ENCODE assay signal across 8 cellular contexts in the genomic region with DNA sequence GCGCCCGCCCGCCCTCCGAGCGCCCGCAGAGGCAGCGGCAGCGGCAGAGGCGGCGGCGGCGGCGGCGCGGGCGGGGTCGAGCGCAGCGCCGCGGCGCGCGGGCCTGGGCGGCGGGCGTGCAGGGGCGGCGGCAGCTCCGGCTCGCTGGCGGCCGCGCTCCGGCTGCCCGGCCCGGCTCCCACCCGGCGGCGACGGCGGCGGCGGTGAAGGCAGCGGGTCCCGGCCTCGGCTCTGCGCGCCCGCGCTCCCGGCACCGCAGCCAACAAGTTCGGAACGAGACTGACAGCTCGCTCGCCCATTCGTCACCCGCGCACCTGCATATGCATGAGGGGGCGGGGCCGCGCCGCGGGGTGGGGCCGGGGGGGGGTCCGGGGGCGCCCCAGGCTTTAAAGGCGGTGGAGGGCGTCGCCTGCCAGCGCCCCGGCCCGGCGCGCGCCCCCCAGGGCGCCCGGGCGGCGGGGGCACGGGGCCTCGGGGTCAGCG. TPM values are rescaled to one million over a fixed set of nuclear protein-coding genes. Genes with fewer than 3 reads are reported as not detected.
DNase-seq lines count a peak whose midpoint lies in the region; TF ChIP-seq lines count a peak whose summit lies in the region.

A gene (minus strand): TSS at position 281 of the 483 bp plus-strand sequence. CDS start 356 bp downstream, outside the sequence.

- H3K27ac ChIP-seq in C4-2B (peak within 1 kb of the TSS; percentile 94), HUES48 (ENCODE audit: low read depth, low read length) (no peak within 1 kb of the TSS)

- intact Hi-C loops in MCF 10A (cut with micrococcal nuclease), result no loop called here

- H3K9me3 ChIP-seq in HUES48 (ENCODE audit: control insufficient read depth, insufficient read depth, low read length), result no peaks in the 10 kb centered on the region

- peaks cover 6% of the 10 kb centered on the region for H3K4me1 Mint-ChIP-seq in T-helper 2 cell treated with Interferon-gamma antibody and Interleukin-4, amounts not matched to agents 5 μg/mL and 100 μg/mL, for 36 hours (ENCODE audit: low read depth)
- peaks cover 12% of the 10 kb centered on the region for H3K4me1 Mint-ChIP-seq in MCF 10A (ENCODE audit: insufficient read depth, unreplicated experiment)
- H3K4me1 Mint-ChIP-seq in immature natural killer cell, result peaks cover 0 to 12% of the 10 kb centered on the region in 2 donors

- POLR2A ChIA-PET in MCF 10A (lab: Yijun Ruan, JAX), result interaction anchor here (0.7 to 7.2 kb wide), 6 partner anchors 13 to 416 kb away, joined by 3 to 79 read pairs (median 3); a partner anchor contains a TSS

- no peaks in the 10 kb centered on the region for H3K36me3 Mint-ChIP-seq in T-helper 2 cell treated with Interferon-gamma antibody and Interleukin-4, amounts not matched to agents 5 μg/mL and 100 μg/mL, for 36 hours (ENCODE audit: low read depth)
- peaks cover 7% of the 10 kb centered on the region for H3K36me3 Mint-ChIP-seq in MCF 10A (ENCODE audit: insufficient read depth, unreplicated experiment)
- H3K36me3 Mint-ChIP-seq in immature natural killer cell, result no peaks in the 10 kb centered on the region

- no peaks in the 10 kb centered on the region for H3K9me3 Mint-ChIP-seq in T-helper 2 cell treated with Interferon-gamma antibody and Interleukin-4, amounts not matched to agents 5 μg/mL and 100 μg/mL, for 36 hours
- H3K9me3 Mint-ChIP-seq in MCF 10A (ENCODE audit: unreplicated experiment), result no peaks in the 10 kb centered on the region
- H3K9me3 Mint-ChIP-seq in immature natural killer cell, result no peaks in the 10 kb centered on the region

- no peaks in the 10 kb centered on the region for H3K36me3 ChIP-seq in HUES48 (ENCODE audit: control insufficient read depth, insufficient read depth, low read length)

- peak; percentile 49 for DNase-seq in T-helper 2 cell treated with Interferon-gamma antibody and Interleukin-4, amounts not matched to agents 5 μg/mL and 100 μg/mL, for 36 hours (ENCODE audit: low spot score)
- peak; percentile 63 for DNase-seq in MCF 10A (ENCODE audit: unreplicated experiment)
- peak; percentile 43 to 52 (median 51) for DNase-seq in immature natural killer cell
- DNase-seq in stimulated activated CD4-positive, alpha-beta T cell treated with anti-CD3 and anti-CD28 coated beads, Interleukin-1b, Interleukin-23, amount 100 ng/mL, for 4 hours (ENCODE audit: low read depth in 2 of 2), result peak; percentile 44 to 54
- DNase-seq in hippocampal formation (lab: John Stamatoyannopoulos, UW), result no peak
- DNase-seq in DMS114 treated with DMSO at 0.1 percent for 48 hours (lab: John Stamatoyannopoulos, UW; ENCODE audit: unreplicated experiment), result no peak

- CTCF ChIA-PET in MCF 10A (lab: Yijun Ruan, JAX), result interaction anchor here (0.8 to 4.0 kb wide), 3 partner anchors 19 to 183 kb away, joined by 3 to 32 read pairs (median 4); no protein-coding TSS in a partner anchor

- H3K9ac ChIP-seq in HUES48 (ENCODE audit: low read depth, low read length), result no peak within 1 kb of the TSS

- TF ChIP-seq CTCF in C4-2B (conservative IDR thresholded peaks at IDR 0.05) (no peak), MCF 10A (IDR thresholded peaks at IDR 0.05; ENCODE audit: unreplicated experiment) (no peak)

- H3K27ac Mint-ChIP-seq in T-helper 2 cell treated with Interferon-gamma antibody and Interleukin-4, amounts not matched to agents 5 μg/mL and 100 μg/mL, for 36 hours, result peak within 1 kb of the TSS; percentile 41
- H3K27ac Mint-ChIP-seq in MCF 10A (ENCODE audit: low read depth, unreplicated experiment) (no peak within 1 kb of the TSS), immature natural killer cell (peak within 1 kb of the TSS in 2 of 6 donors; percentile 71 to 80)

- H3K4me3 Mint-ChIP-seq in T-helper 2 cell treated with Interferon-gamma antibody and Interleukin-4, amounts not matched to agents 5 μg/mL and 100 μg/mL, for 36 hours, result peak within 1 kb of the TSS; percentile 71
- H3K4me3 Mint-ChIP-seq in MCF 10A (ENCODE audit: unreplicated experiment) (peak within 1 kb of the TSS; percentile 70), immature natural killer cell (peak within 1 kb of the TSS; percentile 70 to 84 (median 77))

- H3K27me3 ChIP-seq in HUES48 (ENCODE audit: control insufficient read depth, insufficient read depth, low read length), result peaks cover 20% of the 10 kb centered on the region

- BruUV-seq in MCF 10A (replicated peaks; lab: Mats Ljungman, UMichigan), result no TSS peak

- H3K27me3 Mint-ChIP-seq in T-helper 2 cell treated with Interferon-gamma antibody and Interleukin-4, amounts not matched to agents 5 μg/mL and 100 μg/mL, for 36 hours (ENCODE audit: low read depth), result peaks cover 25% of the 10 kb centered on the region
- H3K27me3 Mint-ChIP-seq in MCF 10A (ENCODE audit: insufficient read depth, unreplicated experiment) (no peaks in the 10 kb centered on the region), immature natural killer cell (ENCODE audit: low read depth in 3 of 3) (peaks cover 6 to 9% (median 7%) of the 10 kb centered on the region in 3 donors)

- peaks cover 5% of the 10 kb centered on the region; the same call in 1 of the 2 replicates for H3K4me1 ChIP-seq in HUES48 (ENCODE audit: control insufficient read depth, insufficient read depth, low read length)

- peak within 1 kb of the TSS; percentile 61 for H3K4me3 ChIP-seq in HUES48 (ENCODE audit: low read depth, low read length)

RNA-seq across cellular contexts. Expression of the gene that starts here (rescaled TPM):
- total RNA-seq in MCF 10A (2022), result 33.5 and 33.7 TPM in 2 replicates
- polyA plus RNA-seq in immature natural killer cell, result under 1 TPM in 2 of 3 donors, not detected in 1; 0.17 to 0.39 TPM

Comparison
In these comparisons a context has a peak if more than half of its experiments do, and no peak if none do; other contexts are left out.
1. Peak in DNase-seq in immature natural killer cell; RNA of the gene not detected or under 1 TPM.
2. DNase-seq: peak in T-helper 2 cell treated with Interferon-gamma antibody and Interleukin-4, amounts not matched to agents 5 μg/mL and 100 μg/mL, for 36 hours (single experiment), MCF 10A (single experiment) and stimulated activated CD4-positive, alpha-beta T cell treated with anti-CD3 and anti-CD28 coated beads, Interleukin-1b, Interleukin-23, amount 100 ng/mL, for 4 hours (2 of 2); none in hippocampal formation (0 of 2) and DMS114 treated with DMSO at 0.1 percent for 48 hours (single experiment).
3. Peak in every context shown above with its lines, with median percentiles within 50 percentile points of each other: H3K4me3 Mint-ChIP-seq.